Comparison of ENCODE assay signal across 36 cellular contexts in genomic region chr11:18974192-18974591, GRCh38. TPM values are rescaled to one million over a fixed set of nuclear protein-coding genes. Genes with fewer than 3 reads are reported as not detected.
"Had no signal": no experiment of that assay in that cellular context is flagged by ENCODE, and none has a peak within 500 bp of the region (broad histone marks: within the 10 kb centered on the region; RNA-seq: fewer than 3 reads in every experiment).

No MANE protein-coding gene starts in this region.

- H3K4me2 ChIP-seq: hepatocyte, smooth muscle cell had no signal

- DNase-seq: colonic mucosa; effector CD8-positive, alpha-beta T cell; heart left ventricle; kidney; left cardiac atrium; left lung; mesenchymal stem cell; midbrain; naive thymus-derived CD8-positive, alpha-beta T cell; nephron progenitor cell; nucleus accumbens; stimulated activated CD4-positive, alpha-beta T cell treated with anti-CD3 and anti-CD28 coated beads, Interleukin-2, amount 100 ng/mL, for 24 hours; stimulated activated CD4-positive, alpha-beta T cell treated with anti-CD3 and anti-CD28 coated beads, Interleukin-4, amount 100 ng/mL, for 24 hours; stimulated activated naive CD8-positive, alpha-beta T cell treated with anti-CD3 and anti-CD28 coated beads, Interleukin-15, Interleukin-2, amounts not matched to agents 100 U/mL and 50 U/mL, for 24 hours; substantia nigra; testis; tibial artery had no signal

- H3K27me3 Mint-ChIP-seq: dendritic cell treated with granulocyte-macrophage colony-stimulating factor and Interleukin-4, amounts not matched to agents 40 ng/mL and 50 ng/mL, for 4 days; stimulated activated memory B cell treated with anti-CD40 and anti-IgM and Interleukin-4, amounts not matched to agents 10 μg/mL and 1 μg/mL and 100 μg/mL, for 72 hours had no signal

- H3K9me3 ChIP-seq: colonic mucosa, prostate gland, testis, tibial artery had no signal

- H2AFZ ChIP-seq: hepatocyte had no signal

- H3K36me3 Mint-ChIP-seq: naive thymus-derived CD8-positive, alpha-beta T cell; stimulated activated memory B cell treated with anti-CD40 and anti-IgM and Interleukin-4, amounts not matched to agents 10 μg/mL and 1 μg/mL and 100 μg/mL, for 72 hours; type B pancreatic cell had no signal

- H3K27me3 ChIP-seq: colonic mucosa, esophagus muscularis mucosa, foreskin keratinocyte, heart left ventricle, hepatocyte, left lung, right atrium auricular region, testis, tibial artery had no signal

- ATAC-seq: foreskin keratinocyte; gastroesophageal sphincter; heart left ventricle; left cardiac atrium; left lung; naive thymus-derived CD8-positive, alpha-beta T cell; sciatic nerve; stimulated activated memory B cell treated with anti-CD40 and anti-IgM and Interleukin-4, amounts not matched to agents 10 μg/mL and 1 μg/mL and 100 μg/mL, for 72 hours; stimulated activated naive CD8-positive, alpha-beta T cell treated with anti-CD3 and anti-CD28 coated beads, Interleukin-15, Interleukin-2, amounts not matched to agents 100 U/mL and 50 U/mL, for 24 hours had no signal

- H3K4me3 Mint-ChIP-seq: dendritic cell treated with granulocyte-macrophage colony-stimulating factor and Interleukin-4, amounts not matched to agents 40 ng/mL and 50 ng/mL, for 4 days; naive thymus-derived CD8-positive, alpha-beta T cell; nephron progenitor cell; stimulated activated memory B cell treated with anti-CD40 and anti-IgM and Interleukin-4, amounts not matched to agents 10 μg/mL and 1 μg/mL and 100 μg/mL, for 72 hours; type B pancreatic cell had no signal

- H3K27ac ChIP-seq: colonic mucosa, esophagus muscularis mucosa, foreskin keratinocyte, gastroesophageal sphincter, heart left ventricle, hepatocyte, left lung, prostate gland, right atrium auricular region, testis, tibial artery had no signal

- H3K27ac Mint-ChIP-seq: dendritic cell treated with granulocyte-macrophage colony-stimulating factor and Interleukin-4, amounts not matched to agents 40 ng/mL and 50 ng/mL, for 4 days; naive thymus-derived CD8-positive, alpha-beta T cell; nephron progenitor cell; stimulated activated memory B cell treated with anti-CD40 and anti-IgM and Interleukin-4, amounts not matched to agents 10 μg/mL and 1 μg/mL and 100 μg/mL, for 72 hours; type B pancreatic cell had no signal

- H3K4me1 Mint-ChIP-seq: nephron progenitor cell; stimulated activated memory B cell treated with anti-CD40 and anti-IgM and Interleukin-4, amounts not matched to agents 10 μg/mL and 1 μg/mL and 100 μg/mL, for 72 hours had no signal

- H3K4me3 ChIP-seq: colonic mucosa, esophagus muscularis mucosa, gastroesophageal sphincter, heart left ventricle, hepatocyte, left lung, prostate gland, right atrium auricular region, smooth muscle cell, testis, tibial artery had no signal

- H3K36me3 ChIP-seq: colonic mucosa, esophagus muscularis mucosa, gastroesophageal sphincter, heart left ventricle, left lung, prostate gland, right atrium auricular region, tibial artery had no signal

- H3K4me1 ChIP-seq: colonic mucosa, esophagus muscularis mucosa, foreskin keratinocyte, gastroesophageal sphincter, heart left ventricle, left lung, prostate gland, right atrium auricular region, testis, tibial artery had no signal

- H3K9me3 Mint-ChIP-seq: dendritic cell treated with granulocyte-macrophage colony-stimulating factor and Interleukin-4, amounts not matched to agents 40 ng/mL and 50 ng/mL, for 4 days; type B pancreatic cell had no signal

- H3K79me2 ChIP-seq: hepatocyte had no signal

RNA-seq across cellular contexts. Expression of gene MRGPRX1, which starts 35.0 kb away (rescaled TPM):
- total RNA-seq: chondrocyte; colonic mucosa; endothelial cell of umbilical vein; epithelial cell of proximal tubule; esophagus muscularis mucosa; fibroblast of lung; foreskin keratinocyte; gastroesophageal sphincter; heart left ventricle; hepatocyte; kidney; left cardiac atrium; left lung; lower leg skin; lung microvascular endothelial cell; myocyte; naive thymus-derived CD8-positive, alpha-beta T cell; osteocyte; prostate gland; right atrium auricular region; sciatic nerve; smooth muscle cell; testis had no signal
